8 cellular contexts compared by ENCODE assay signal in genomic region chr4:1130318-1131186, GRCh38. TPM values are rescaled to one million over a fixed set of nuclear protein-coding genes. Genes with fewer than 3 reads are reported as not detected.
DNase-seq lines count a peak whose midpoint lies in the region; ATAC-seq lines count a peak whose summit lies in the region.

No MANE protein-coding gene starts in this region.

- peaks cover 2% of the 10 kb centered on the region for H3K27me3 Mint-ChIP-seq in activated CD4-positive, alpha-beta memory T cell treated with anti-CD3 and anti-CD28 coated beads for 36 hours

- POLR2A ChIA-PET in activated CD4-positive, alpha-beta memory T cell treated with anti-CD3 and anti-CD28 coated beads for 36 hours (lab: Charles Lee) = no interaction called here

- H3K36me3 Mint-ChIP-seq in activated CD4-positive, alpha-beta memory T cell treated with anti-CD3 and anti-CD28 coated beads for 36 hours = no peaks in the 10 kb centered on the region

- H3K4me1 ChIP-seq in mesendoderm (ENCODE audit: control insufficient read depth, low read depth, low read length) = no peaks in the 10 kb centered on the region

- H4K5ac ChIP-seq in mesendoderm (ENCODE audit: low read length) = no peak overlapping the region

- no peak overlapping the region for H3K23ac ChIP-seq in mesendoderm (ENCODE audit: low read length)

- peak; percentile 46 for ATAC-seq in HG03039 (IDR thresholded peaks at IDR 0.05; ENCODE audit: unreplicated experiment)

- no peak overlapping the region for H2BK15ac ChIP-seq in mesendoderm (replicated peaks; ENCODE audit: low read depth)

- H3K27ac Mint-ChIP-seq in activated CD4-positive, alpha-beta memory T cell treated with anti-CD3 and anti-CD28 coated beads for 36 hours = no peak overlapping the region

- no peak overlapping the region for H3K4me3 Mint-ChIP-seq in activated CD4-positive, alpha-beta memory T cell treated with anti-CD3 and anti-CD28 coated beads for 36 hours

- H3K9ac ChIP-seq in mesendoderm (ENCODE audit: low read length) = no peak overlapping the region

- H3K4ac ChIP-seq in mesendoderm (ENCODE audit: low read depth, low read length) = no peak overlapping the region

- H3K4me2 ChIP-seq in mesendoderm (ENCODE audit: low read length) = no peak overlapping the region

- no CpG with 5 or more reads among the region's 13 CpGs for WGBS in mesendoderm (ENCODE audit: extremely low coverage, insufficient coverage, low lambda C conversion rate)

- no peak overlapping the region for H3K4me3 ChIP-seq in mesendoderm (ENCODE audit: low read length)

- no peak overlapping the region for H3K18ac ChIP-seq in mesendoderm (ENCODE audit: low read length)

- intact Hi-C loops in activated CD4-positive, alpha-beta memory T cell treated with anti-CD3 and anti-CD28 coated beads for 36 hours (cut with micrococcal nuclease) = loop anchor here (1.0 to 5.0 kb wide), 4 partner anchors 36 to 220 kb away; partner anchors contain the start of gene MAEA

- no peaks in the 10 kb centered on the region for H3K79me2 ChIP-seq in mesendoderm (ENCODE audit: control insufficient read depth, insufficient read depth, low read length)

- H3K9me3 Mint-ChIP-seq in activated CD4-positive, alpha-beta memory T cell treated with anti-CD3 and anti-CD28 coated beads for 36 hours = no peaks in the 10 kb centered on the region

- H2AK5ac ChIP-seq in mesendoderm (ENCODE audit: low read length) = no peak overlapping the region

- no peaks in the 10 kb centered on the region for H3K79me1 ChIP-seq in mesendoderm (ENCODE audit: low read length)

- no peaks in the 10 kb centered on the region for H3K4me1 Mint-ChIP-seq in activated CD4-positive, alpha-beta memory T cell treated with anti-CD3 and anti-CD28 coated beads for 36 hours (ENCODE audit: low read depth)

- no peak overlapping the region for H2BK120ac ChIP-seq in mesendoderm (ENCODE audit: low read depth, low read length)

- no peak overlapping the region for H3K56ac ChIP-seq in mesendoderm (ENCODE audit: low read length)

- no peaks in the 10 kb centered on the region for H3K36me3 ChIP-seq in mesendoderm (ENCODE audit: control insufficient read depth, insufficient read depth, low read length)

- DNase-seq in activated gamma-delta T cell treated with Interleukin-2 at 50 U/mL for 16 hours (peak; percentile 76), activated gamma-delta T cell (lab: John Stamatoyannopoulos, UW) (no peak), NCI-H526 (lab: John Stamatoyannopoulos, UW) (peak; percentile 7 to 78), mesendoderm (peak; percentile 65)
- peak; percentile 81 for DNase-seq in activated CD4-positive, alpha-beta memory T cell treated with anti-CD3 and anti-CD28 coated beads for 36 hours
- DNase-seq in effector CD8-positive, alpha-beta T cell (lab: John Stamatoyannopoulos, UW) = peak; percentile 66
- DNase-seq in stimulated activated CD8-positive, alpha-beta memory T cell treated with anti-CD3 and anti-CD28 coated beads, Interleukin-2, amount 100 ng/mL, for 1 hour (ENCODE audit: low read depth in 2 of 2) = peak; percentile 57 to 65

- H4K8ac ChIP-seq in mesendoderm (ENCODE audit: low read depth, low read length) = no peak overlapping the region

- H3K27ac ChIP-seq in mesendoderm (ENCODE audit: low read depth, low read length) = no peak overlapping the region

- no peaks in the 10 kb centered on the region for H3K27me3 ChIP-seq in mesendoderm (ENCODE audit: insufficient read depth, low read length, poor library complexity)

- CTCF ChIA-PET in activated CD4-positive, alpha-beta memory T cell treated with anti-CD3 and anti-CD28 coated beads for 36 hours (lab: Charles Lee) = interaction anchor here (0.6 to 5.3 kb wide), 35 partner anchors 10 to 499 kb away, joined by 3 to 70 read pairs (median 4); partner anchors contain the start of genes CTBP1, MAEA and RNF212

- H2BK5ac ChIP-seq in mesendoderm (ENCODE audit: low read length) = no peak overlapping the region

RNA-seq across cellular contexts. Expression of gene RNF212, which starts 17.2 kb away (rescaled TPM):
- 1 to 10 TPM in 1 of 2 experiments, under 1 TPM in 1; 0.87 to 1.4 TPM for total RNA-seq in activated CD4-positive, alpha-beta memory T cell treated with anti-CD3 and anti-CD28 coated beads for 36 hours
- polyA plus RNA-seq in mesendoderm (2013, experiment 1 of 2) = 1.7 TPM
- polyA plus RNA-seq in mesendoderm (2013, experiment 2 of 2) = 2.1 TPM

RNA-seq across cellular contexts. Expression of gene SPON2, which starts 41.8 kb away (rescaled TPM):
- 1 to 10 TPM; 9.0 to 9.5 TPM for total RNA-seq in activated CD4-positive, alpha-beta memory T cell treated with anti-CD3 and anti-CD28 coated beads for 36 hours
- polyA plus RNA-seq in mesendoderm (2013, experiment 1 of 2) = 0.28 TPM
- 0.25 TPM for polyA plus RNA-seq in mesendoderm (2013, experiment 2 of 2)
